ENCODE assay signal across 1 cellular context in genomic region chr17:37391146-37391545, GRCh38.
TF ChIP-seq lines count a peak whose summit lies in the region.

No MANE protein-coding gene starts in this region.

TF ChIP-seq in GM23338, 12 proteins besides CTCF, POLR2A, EP300 and RAD21 (continued from another document):
- TF ChIP-seq ETS1 (IDR thresholded peaks at IDR 0.05) (no peak), JUNB (IDR thresholded peaks at IDR 0.05; ENCODE audit: unreplicated experiment) (no peak), STAT1 (IDR thresholded peaks at IDR 0.05; ENCODE audit: unreplicated experiment) (no peak), ZNF462 (CRISPR knock-in tag; IDR thresholded peaks at IDR 0.05) (no peak), ZNF331 (CRISPR knock-in tag; IDR thresholded peaks at IDR 0.05; ENCODE audit: low read depth) (no peak), POLR2AphosphoS5 (IDR thresholded peaks at IDR 0.05; ENCODE audit: low read depth) (no peak)
TF ChIP-seq in GM23338: peak in this region for 0.
